In the genomic region with DNA sequence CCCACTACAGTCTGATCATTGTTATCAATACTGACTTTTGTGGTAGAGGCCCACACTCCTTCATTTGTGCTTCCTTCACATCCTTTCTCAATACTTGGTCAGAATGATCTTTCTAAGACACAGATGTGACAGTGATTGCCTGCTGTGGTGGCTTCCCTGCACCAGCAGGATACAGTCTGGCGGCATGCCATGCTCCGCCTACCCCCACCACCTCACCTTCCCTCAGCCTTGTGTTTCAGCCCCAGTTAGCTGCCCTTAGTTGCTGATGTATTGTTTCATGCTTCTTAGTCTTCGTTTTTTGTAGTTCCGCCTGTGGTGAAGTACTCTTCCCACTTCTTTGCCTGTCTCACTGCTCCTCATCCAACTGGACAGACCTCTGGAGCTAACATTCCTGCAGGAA, we compare ENCODE assay signal across 19 cellular contexts. TPM values are rescaled to one million over a fixed set of nuclear protein-coding genes. Genes with fewer than 3 reads are reported as not detected.
DNase-seq lines count a peak whose midpoint lies in the region; ATAC-seq lines count a peak whose summit lies in the region.
"Had no signal": no experiment of that assay in that cellular context is flagged by ENCODE, and none has a peak within 500 bp of the region (broad histone marks: within the 10 kb centered on the region; RNA-seq: fewer than 3 reads in every experiment).

No MANE protein-coding gene starts in this region.

- H3K4me2 ChIP-seq in mesendoderm (ENCODE audit: low read length) = no peak overlapping the region
- H3K4me2 ChIP-seq: PC-9 had no signal

- WGBS in mesendoderm (ENCODE audit: extremely low coverage, insufficient coverage, low lambda C conversion rate) = no CpG with 5 or more reads among the region's 4 CpGs

- H3K36me3 ChIP-seq in H7 (replicated peaks; ENCODE audit: control insufficient read depth, insufficient read depth, low read length) (no peaks in the 10 kb centered on the region), mesendoderm (ENCODE audit: control insufficient read depth, insufficient read depth, low read length) (no peaks in the 10 kb centered on the region)
- H3K36me3 ChIP-seq: colonic mucosa, left ventricle myocardium inferior, ovary, suprapubic skin had no signal

- H3K18ac ChIP-seq in mesendoderm (ENCODE audit: low read length) = no peak overlapping the region

- H3K27me3 ChIP-seq in H7 (ENCODE audit: control insufficient read depth, insufficient read depth, low read length) = no peaks in the 10 kb centered on the region
- H3K27me3 ChIP-seq in mesendoderm (ENCODE audit: insufficient read depth, low read length, poor library complexity) = no peaks in the 10 kb centered on the region
- H3K27me3 ChIP-seq: body of pancreas, colonic mucosa, ovary, suprapubic skin had no signal

- no peak overlapping the region for H3K4ac ChIP-seq in mesendoderm (ENCODE audit: low read depth, low read length)

- H3K56ac ChIP-seq in mesendoderm (ENCODE audit: low read length) = peak overlapping the region; percentile 44

- ATAC-seq in GM18517 (IDR thresholded peaks at IDR 0.05; ENCODE audit: unreplicated experiment) = no peak
- ATAC-seq: body of pancreas, K562 had no signal

- no peak overlapping the region for H3K23ac ChIP-seq in mesendoderm (ENCODE audit: low read length)

- H2AK5ac ChIP-seq in mesendoderm (ENCODE audit: low read length) = no peak overlapping the region

- H3K9ac ChIP-seq in mesendoderm (ENCODE audit: low read length) = no peak overlapping the region

- no peak overlapping the region for H4K8ac ChIP-seq in mesendoderm (ENCODE audit: low read depth, low read length)

- peak; percentile 39 for DNase-seq in NCI-H82 (lab: John Stamatoyannopoulos, UW)
- DNase-seq in NCI-H82 treated with DMSO at 0.1 percent for 48 hours (lab: John Stamatoyannopoulos, UW; ENCODE audit: unreplicated experiment) = no peak
- peak; percentile 56 for DNase-seq in H7
- DNase-seq in NCI-H2171 treated with DMSO at 0.1 percent for 48 hours (lab: John Stamatoyannopoulos, UW) = peak; percentile 64
- DNase-seq in mesendoderm = peak; percentile 70
- DNase-seq in HCEC 1CT = no peak
- DNase-seq in GM03348 (ENCODE audit: low spot score) = no peak
- DNase-seq: activated naive CD4-positive, alpha-beta T cell treated with anti-CD3 and anti-CD28 coated beads, Interleukin-2, amount 50 U/mL, for 16 hours; activated T-cell treated with anti-CD3 and anti-CD28 coated beads for 4 hours; colonic mucosa; left ventricle myocardium inferior; ovary; PC-9; stimulated activated CD4-positive, alpha-beta T cell treated with anti-CD3 and anti-CD28 coated beads, Interleukin-2, amount 100 ng/mL, for 48 hours had no signal

- peak overlapping the region; percentile 30 for H3K27ac ChIP-seq in mesendoderm (ENCODE audit: low read depth, low read length)
- H3K27ac ChIP-seq: body of pancreas, colonic mucosa, epithelial cell of prostate, ovary, PC-9, suprapubic skin had no signal

- peaks cover 15% of the 10 kb centered on the region for H3K4me1 ChIP-seq in mesendoderm (ENCODE audit: control insufficient read depth, low read depth, low read length)
- H3K4me1 ChIP-seq: colonic mucosa had no signal

- no peak overlapping the region for H2BK120ac ChIP-seq in mesendoderm (ENCODE audit: low read depth, low read length)

- peaks cover 2% of the 10 kb centered on the region for H3K79me2 ChIP-seq in mesendoderm (ENCODE audit: control insufficient read depth, insufficient read depth, low read length)

- no peak overlapping the region for H2BK15ac ChIP-seq in mesendoderm (replicated peaks; ENCODE audit: low read depth)

- H3K79me1 ChIP-seq in mesendoderm (ENCODE audit: low read length) = peaks cover 5% of the 10 kb centered on the region

- peak overlapping the region; percentile 12 for H2BK5ac ChIP-seq in mesendoderm (ENCODE audit: low read length)

- H3K4me3 ChIP-seq in H7 (ENCODE audit: insufficient read depth, low read depth, low read length) = no peak overlapping the region
- H3K4me3 ChIP-seq in mesendoderm (ENCODE audit: low read length) = no peak overlapping the region
- H3K4me3 ChIP-seq: body of pancreas, colonic mucosa, K562, left ventricle myocardium inferior, ovary, PC-9, suprapubic skin had no signal

- H4K5ac ChIP-seq in mesendoderm (ENCODE audit: low read length) = no peak overlapping the region

RNA-seq across cellular contexts. Expression of gene LRRC1, which starts 10.9 kb away (rescaled TPM):
- 10.1 and 14.5 TPM in 2 replicates for total RNA-seq in H7 (2014; rRNA removed; shearing (Covaris generic))
- 6.6 TPM for polyA plus RNA-seq in mesendoderm (2013, experiment 1 of 2)
- 6.9 TPM for polyA plus RNA-seq in mesendoderm (2013, experiment 2 of 2)
- total RNA-seq: K562 had no signal
- polyA plus RNA-seq: K562 had no signal

Comparison
In these comparisons a context has a peak if more than half of its experiments do, and no peak if none do; other contexts are left out.
1. DNase-seq: peak in NCI-H82 (single experiment), H7 (single experiment), NCI-H2171 treated with DMSO at 0.1 percent for 48 hours (single experiment) and mesendoderm (single experiment); none in NCI-H82 treated with DMSO at 0.1 percent for 48 hours (single experiment), HCEC 1CT (single experiment) and GM03348 (single experiment).